Comparison of ENCODE assay signal across 14 cellular contexts in the genomic region with DNA sequence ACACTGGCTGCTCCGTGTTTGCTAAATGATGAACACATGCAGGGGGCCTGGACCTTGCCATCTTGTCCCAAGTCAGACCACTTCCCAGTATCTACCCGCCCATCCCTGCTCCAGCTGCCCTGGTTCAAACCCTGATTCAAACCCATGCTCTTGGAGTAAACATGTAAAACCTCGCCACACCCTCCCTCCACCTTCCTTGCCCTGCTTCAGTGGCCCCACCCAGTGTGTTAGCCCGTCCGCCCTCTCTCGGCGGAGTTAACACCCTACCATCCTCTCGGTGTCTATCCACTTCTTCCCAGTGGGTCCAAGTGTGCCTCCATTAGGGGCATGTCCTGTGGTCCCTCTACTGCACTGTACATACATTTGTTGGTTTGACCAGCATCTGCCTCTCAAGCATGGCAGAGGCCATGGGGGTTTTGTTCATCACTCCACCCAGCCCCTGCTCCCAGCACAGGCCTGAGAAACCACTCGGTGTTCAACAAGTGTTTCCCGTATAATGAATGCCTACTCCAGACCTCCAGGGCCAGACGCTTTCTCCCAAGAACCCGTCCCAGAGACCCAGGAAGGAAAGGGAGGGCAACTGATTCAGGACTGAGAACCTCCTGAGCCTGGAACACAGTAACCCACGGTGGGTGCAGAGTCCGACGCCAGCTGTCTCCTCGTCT.
"Had no signal": no experiment of that assay in that cellular context is flagged by ENCODE, and none has a peak within 500 bp of the region (broad histone marks: within the 10 kb centered on the region; RNA-seq: fewer than 3 reads in every experiment).

No MANE protein-coding gene starts in this region.

- H3K9me3 ChIP-seq: body of pancreas, sigmoid colon, SJCRH30, spleen, stomach, testis, upper lobe of right lung had no signal

- H3K4me3 ChIP-seq: body of pancreas, sigmoid colon, SJCRH30, spleen, stomach, testis, upper lobe of right lung had no signal

- DNase-seq: activated CD4-positive, alpha-beta T cell treated with anti-CD3 and anti-CD28 coated beads for 1 hour; activated naive CD4-positive, alpha-beta T cell treated with anti-CD3 and anti-CD28 coated beads, Interleukin-2, amount 50 U/mL, for 16 hours; body of pancreas; effector memory CD8-positive, alpha-beta T cell; foreskin melanocyte; left ventricle myocardium superior; mesenchymal stem cell; sigmoid colon; SJCRH30; spleen; stomach; testis; upper lobe of right lung had no signal

- H3K27me3 Mint-ChIP-seq: effector memory CD8-positive, alpha-beta T cell; natural killer cell treated with Interleukin-12 subunit alpha and Interleukin-12 subunit beta and Interleukin-15 and Interleukin-18, amount 100 ng/mL, for 72 hours had no signal

- H3K9me3 Mint-ChIP-seq: effector memory CD8-positive, alpha-beta T cell; natural killer cell treated with Interleukin-12 subunit alpha and Interleukin-12 subunit beta and Interleukin-15 and Interleukin-18, amount 100 ng/mL, for 72 hours had no signal

- H3K4me3 Mint-ChIP-seq: effector memory CD8-positive, alpha-beta T cell; natural killer cell treated with Interleukin-12 subunit alpha and Interleukin-12 subunit beta and Interleukin-15 and Interleukin-18, amount 100 ng/mL, for 72 hours had no signal

- H3K4me1 ChIP-seq: body of pancreas, sigmoid colon, stomach, testis, upper lobe of right lung had no signal

- H3K36me3 ChIP-seq: SJCRH30 had no signal

- H3K27ac Mint-ChIP-seq: natural killer cell treated with Interleukin-12 subunit alpha and Interleukin-12 subunit beta and Interleukin-15 and Interleukin-18, amount 100 ng/mL, for 72 hours had no signal

- ATAC-seq: body of pancreas; effector memory CD8-positive, alpha-beta T cell; left ventricle myocardium superior; natural killer cell treated with Interleukin-12 subunit alpha and Interleukin-12 subunit beta and Interleukin-15 and Interleukin-18, amount 100 ng/mL, for 72 hours; upper lobe of right lung had no signal
